9 cellular contexts compared by ENCODE assay signal in genomic region chr14:99654235-99655000, GRCh38. TPM values are rescaled to one million over a fixed set of nuclear protein-coding genes. Genes with fewer than 3 reads are reported as not detected.
DNase-seq lines count a peak whose midpoint lies in the region; ATAC-seq and TF ChIP-seq lines count a peak whose summit lies in the region.
"Had no signal": no experiment of that assay in that cellular context is flagged by ENCODE, and none has a peak within 500 bp of the region (broad histone marks: within the 10 kb centered on the region; RNA-seq: fewer than 3 reads in every experiment).

No MANE protein-coding gene starts in this region.

- H2BK12ac ChIP-seq in neuronal stem cell (ENCODE audit: low read length) = no peak overlapping the region

- no peak overlapping the region for H2BK15ac ChIP-seq in neuronal stem cell (ENCODE audit: low read length)

- TF ChIP-seq CTCF in epithelial cell of esophagus (IDR thresholded peaks at IDR 0.05; ENCODE audit: insufficient read depth, low read depth, low read length, missing control alignments) = no peak

- no peak overlapping the region for H2AK5ac ChIP-seq in neuronal stem cell (ENCODE audit: low read depth, low read length)

- no peak overlapping the region for H4K91ac ChIP-seq in neuronal stem cell (ENCODE audit: low read depth, low read length, poor library complexity)

- H3K27me3 ChIP-seq in neuronal stem cell (ENCODE audit: control insufficient read depth in 3 of 3, insufficient read depth in 3 of 3, low read depth in 1 of 3, low read length in 3 of 3) = peaks cover 0 to 5% (median 0%) of the 10 kb centered on the region in 3 experiments

- H3K14ac ChIP-seq in neuronal stem cell (ENCODE audit: low read length) = no peak overlapping the region

- no peak overlapping the region for H3K9ac ChIP-seq in neuronal stem cell (ENCODE audit: low read depth, low read length, poor library complexity)

- peaks cover 21% of the 10 kb centered on the region for H3K27me3 Mint-ChIP-seq in T-helper 2 cell treated with Interferon-gamma antibody and Interleukin-4, amounts not matched to agents 5 μg/mL and 100 μg/mL, for 36 hours (ENCODE audit: low read depth)

- no peak for ATAC-seq in GM21381 (IDR thresholded peaks at IDR 0.05; ENCODE audit: unreplicated experiment)

- no peaks in the 10 kb centered on the region for H3K9me3 Mint-ChIP-seq in T-helper 2 cell treated with Interferon-gamma antibody and Interleukin-4, amounts not matched to agents 5 μg/mL and 100 μg/mL, for 36 hours

- no peaks in the 10 kb centered on the region for H3K79me1 ChIP-seq in neuronal stem cell (ENCODE audit: low read depth, low read length)

- H3K27ac ChIP-seq in neuronal stem cell (replicated peaks; ENCODE audit: low read length) = no peak overlapping the region

- peaks cover 0 to 3% of the 10 kb centered on the region in 2 donors for H3K9me3 ChIP-seq in neuronal stem cell (replicated peaks in 1 of 2; ENCODE audit: control insufficient read depth in 2 of 2, insufficient read depth in 1 of 2, low read depth in 1 of 2, low read length in 2 of 2)

- no peak overlapping the region for H4K8ac ChIP-seq in neuronal stem cell (ENCODE audit: low read depth, low read length)

- H3K4ac ChIP-seq in neuronal stem cell (ENCODE audit: low read length) = no peak overlapping the region

- peaks cover 4 to 7% of the 10 kb centered on the region in 2 donors for H3K4me1 ChIP-seq in neuronal stem cell (ENCODE audit: control insufficient read depth in 2 of 2, insufficient read depth in 1 of 2, low read depth in 1 of 2, low read length in 2 of 2)

- no peak overlapping the region for H2BK5ac ChIP-seq in neuronal stem cell (ENCODE audit: low read length)

- peak; percentile 82 for DNase-seq in D341Med (ENCODE audit: low spot score)
- peak; percentile 71 to 91 for DNase-seq in NCI-H524 (lab: John Stamatoyannopoulos, UW)
- DNase-seq in epithelial cell of esophagus (ENCODE audit: low read depth) = peak; percentile 51
- no peak for DNase-seq in neuronal stem cell (ENCODE audit: low spot score)
- no peak for DNase-seq in stimulated activated CD4-positive, alpha-beta T cell treated with anti-CD3 and anti-CD28 coated beads, Interleukin-2, amount 100 ng/mL, for 48 hours
- no peak for DNase-seq in amniotic stem cell (lab: John Stamatoyannopoulos, UW)
- no peak for DNase-seq in T-helper 2 cell treated with Interferon-gamma antibody and Interleukin-4, amounts not matched to agents 5 μg/mL and 100 μg/mL, for 36 hours (ENCODE audit: low spot score)
- DNase-seq: activated effector memory CD4-positive, alpha-beta T cell treated with anti-CD3 and anti-CD28 coated beads, Interleukin-2, amount 50 U/mL, for 16 hours had no signal

- H3K4me3 Mint-ChIP-seq in T-helper 2 cell treated with Interferon-gamma antibody and Interleukin-4, amounts not matched to agents 5 μg/mL and 100 μg/mL, for 36 hours = no peak overlapping the region

- H3K36me3 Mint-ChIP-seq in T-helper 2 cell treated with Interferon-gamma antibody and Interleukin-4, amounts not matched to agents 5 μg/mL and 100 μg/mL, for 36 hours (ENCODE audit: low read depth) = no peaks in the 10 kb centered on the region

- H3K4me1 Mint-ChIP-seq in T-helper 2 cell treated with Interferon-gamma antibody and Interleukin-4, amounts not matched to agents 5 μg/mL and 100 μg/mL, for 36 hours (ENCODE audit: low read depth) = no peaks in the 10 kb centered on the region

- H3K27ac Mint-ChIP-seq in T-helper 2 cell treated with Interferon-gamma antibody and Interleukin-4, amounts not matched to agents 5 μg/mL and 100 μg/mL, for 36 hours = no peak overlapping the region

- H3K4me2 ChIP-seq in neuronal stem cell (ENCODE audit: insufficient read depth, low read length, poor library complexity, severe bottlenecking) = no peak overlapping the region

- no peak overlapping the region for H3K23ac ChIP-seq in neuronal stem cell (ENCODE audit: low read depth, low read length, poor library complexity)

- H2BK120ac ChIP-seq in neuronal stem cell (ENCODE audit: low read depth, low read length) = no peak overlapping the region

- peak overlapping the region; percentile 44 for H3K18ac ChIP-seq in neuronal stem cell (ENCODE audit: low read length)

- no CpG with 5 or more reads among the region's 7 CpGs for WGBS in neuronal stem cell (ENCODE audit: extremely low coverage in 2 of 2, insufficient read length in 2 of 2, insufficient replicate concordance in 1 of 2), 2 donors

- H3K4me3 ChIP-seq in epithelial cell of esophagus (ENCODE audit: low read length) (no peak overlapping the region), neuronal stem cell (ENCODE audit: low read length in 2 of 2) (no peak overlapping the region)

- H2AFZ ChIP-seq in neuronal stem cell (ENCODE audit: low read length) = peak overlapping the region; percentile 15

- no peaks in the 10 kb centered on the region for H3K36me3 ChIP-seq in neuronal stem cell (replicated peaks in 1 of 2; ENCODE audit: control insufficient read depth in 2 of 2, insufficient read depth in 2 of 2, low read length in 2 of 2)

RNA-seq across cellular contexts. Expression of gene HHIPL1, which starts 9.5 kb away (rescaled TPM):
- polyA plus RNA-seq in neuronal stem cell (2013, experiment 1 of 2) = 0.67 TPM
- 0.71 TPM for polyA plus RNA-seq in neuronal stem cell (2013, experiment 2 of 2)

RNA-seq across cellular contexts. Expression of gene CYP46A1, which starts 29.7 kb away (rescaled TPM):
- polyA plus RNA-seq in neuronal stem cell (2013, experiment 1 of 2) = 1.5 TPM
- polyA plus RNA-seq in neuronal stem cell (2013, experiment 2 of 2) = 1.6 TPM

RNA-seq across cellular contexts. Expression of gene CCDC85C, which starts 50.4 kb away (rescaled TPM):
- polyA plus RNA-seq in neuronal stem cell (2013, experiment 1 of 2) = 22.3 TPM
- polyA plus RNA-seq in neuronal stem cell (2013, experiment 2 of 2) = 22.5 TPM

Comparison
In these comparisons a context has a peak if more than half of its experiments do, and no peak if none do; other contexts are left out.
1. DNase-seq: peak in D341Med (single experiment), NCI-H524 (2 of 2) and epithelial cell of esophagus (single experiment); none in neuronal stem cell (single experiment), stimulated activated CD4-positive, alpha-beta T cell treated with anti-CD3 and anti-CD28 coated beads, Interleukin-2, amount 100 ng/mL, for 48 hours (0 of 2), amniotic stem cell (single experiment) and T-helper 2 cell treated with Interferon-gamma antibody and Interleukin-4, amounts not matched to agents 5 μg/mL and 100 μg/mL, for 36 hours (single experiment).